ENCODE assay signal across 1 cellular context in the genomic region with DNA sequence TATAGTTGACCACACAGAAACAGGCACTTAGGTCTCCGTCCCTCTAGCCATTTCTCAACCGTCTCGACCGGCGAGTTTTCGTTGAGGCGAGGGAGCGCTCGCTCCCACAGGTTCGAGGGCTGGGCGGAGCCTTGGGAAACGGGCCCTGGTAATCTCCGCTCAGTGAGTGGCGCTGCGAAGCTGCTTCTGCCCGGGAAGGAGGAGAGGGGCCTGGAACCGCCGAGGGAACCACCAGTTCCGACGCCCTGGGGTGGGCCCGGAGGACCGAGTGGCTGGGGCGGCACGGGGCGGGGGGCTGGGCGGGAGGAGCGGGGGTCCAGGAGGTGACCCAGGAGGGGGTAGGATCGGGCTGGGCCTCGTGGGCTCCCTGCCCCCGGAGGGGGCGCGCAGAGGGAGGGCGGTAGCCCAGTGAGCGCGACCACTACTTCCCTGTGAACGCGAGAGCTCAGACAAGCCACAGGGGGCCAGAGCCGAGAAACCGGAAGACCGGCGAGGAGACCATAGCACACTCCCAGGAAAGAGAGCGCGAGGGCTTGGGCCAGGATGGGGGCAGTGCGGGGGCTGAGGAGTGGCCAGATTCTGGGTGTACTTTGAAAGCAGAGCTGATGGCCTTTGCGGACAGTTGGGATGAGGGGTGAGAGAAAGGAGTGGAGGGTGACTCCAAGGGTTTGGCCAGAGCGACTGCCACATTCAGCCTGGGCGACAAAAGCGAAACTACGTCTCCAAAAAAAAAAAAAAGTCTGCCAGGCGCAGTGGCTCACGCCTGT.
TF ChIP-seq lines count a peak whose summit lies in the region.

No MANE protein-coding gene starts in this region.

TF ChIP-seq in HepG2, 621 proteins besides CTCF, POLR2A, EP300 and RAD21 (continued from another document and continues in another):
- TF ChIP-seq, protein P1, sequence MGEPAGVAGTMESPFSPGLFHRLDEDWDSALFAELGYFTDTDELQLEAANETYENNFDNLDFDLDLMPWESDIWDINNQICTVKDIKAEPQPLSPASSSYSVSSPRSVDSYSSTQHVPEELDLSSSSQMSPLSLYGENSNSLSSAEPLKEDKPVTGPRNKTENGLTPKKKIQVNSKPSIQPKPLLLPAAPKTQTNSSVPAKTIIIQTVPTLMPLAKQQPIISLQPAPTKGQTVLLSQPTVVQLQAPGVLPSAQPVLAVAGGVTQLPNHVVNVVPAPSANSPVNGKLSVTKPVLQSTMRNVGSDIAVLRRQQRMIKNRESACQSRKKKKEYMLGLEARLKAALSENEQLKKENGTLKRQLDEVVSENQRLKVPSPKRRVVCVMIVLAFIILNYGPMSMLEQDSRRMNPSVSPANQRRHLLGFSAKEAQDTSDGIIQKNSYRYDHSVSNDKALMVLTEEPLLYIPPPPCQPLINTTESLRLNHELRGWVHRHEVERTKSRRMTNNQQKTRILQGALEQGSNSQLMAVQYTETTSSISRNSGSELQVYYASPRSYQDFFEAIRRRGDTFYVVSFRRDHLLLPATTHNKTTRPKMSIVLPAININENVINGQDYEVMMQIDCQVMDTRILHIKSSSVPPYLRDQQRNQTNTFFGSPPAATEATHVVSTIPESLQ (CRISPR knock-in tag; conservative IDR thresholded peaks at IDR 0.05): no peak; the same call in 1 of the 2 replicates
- TF ChIP-seq SIX1 (CRISPR knock-in tag; IDR thresholded peaks at IDR 0.05; ENCODE audit: borderline replicate concordance) (no peak), TBL1XR1 (IDR thresholded peaks at IDR 0.05; ENCODE audit: borderline replicate concordance, low read length, partially characterized antibody) (no peak), KLF9 (CRISPR knock-in tag; IDR thresholded peaks at IDR 0.05; ENCODE audit: low read depth) (no peak), ZFX (CRISPR knock-in tag; IDR thresholded peaks at IDR 0.05; ENCODE audit: low read depth) (peak; percentile 95), ZNF558 (CRISPR knock-in tag; IDR thresholded peaks at IDR 0.05; ENCODE audit: borderline replicate concordance) (no peak), MBNL3 (CRISPR knock-in tag; conservative IDR thresholded peaks at IDR 0.05) (no peak), POLR2AphosphoS5 (IDR thresholded peaks at IDR 0.05; ENCODE audit: low read depth, low read length) (peak; percentile 68), BHLHE40 (IDR thresholded peaks at IDR 0.05; ENCODE audit: low read length) (no peak), TAF1 (CRISPR knock-in tag; IDR thresholded peaks at IDR 0.05) (peak; percentile 53), ZBTB21 (CRISPR knock-in tag; IDR thresholded peaks at IDR 0.05) (no peak), ZNF225 (CRISPR knock-in tag; IDR thresholded peaks at IDR 0.05) (peak; percentile 70; the same call in 1 of the 2 replicates), REL (CRISPR knock-in tag; conservative IDR thresholded peaks at IDR 0.05) (no peak), FOXK2 (IDR thresholded peaks at IDR 0.05) (no peak), ZSCAN21 (CRISPR knock-in tag; IDR thresholded peaks at IDR 0.05; ENCODE audit: borderline replicate concordance) (peak; percentile 75; the same call in 1 of the 2 replicates), ZNF160 (CRISPR knock-in tag; IDR thresholded peaks at IDR 0.05) (0 out of 2 replicates have a peak, but pooled peaks have one; percentile 21), KMT2B (CRISPR knock-in tag; IDR thresholded peaks at IDR 0.05) (no peak; the same call in none of the 2 replicates), ATF1 (CRISPR knock-in tag; IDR thresholded peaks at IDR 0.05) (no peak), ELF4 (CRISPR knock-in tag; IDR thresholded peaks at IDR 0.05; ENCODE audit: borderline replicate concordance) (no peak), SKI (IDR thresholded peaks at IDR 0.05; ENCODE audit: partially characterized antibody) (no peak), ZNF292 (CRISPR knock-in tag; IDR thresholded peaks at IDR 0.05; ENCODE audit: borderline replicate concordance, low read depth) (peak; percentile 63; the same call in 1 of the 2 replicates), NR2F6 (IDR thresholded peaks at IDR 0.05) (no peak), NR2F6 (CRISPR knock-in tag; IDR thresholded peaks at IDR 0.05) (peak; percentile 18), MIXL1 (CRISPR knock-in tag; IDR thresholded peaks at IDR 0.05) (no peak), ZNF562 (CRISPR knock-in tag; IDR thresholded peaks at IDR 0.05; ENCODE audit: borderline replicate concordance) (no peak), MAFK (conservative IDR thresholded peaks at IDR 0.05 in 1 of 2, IDR thresholded peaks at IDR 0.05 in 1 of 2; ENCODE audit: low read length in 2 of 2) (no peak), ZNF720 (CRISPR knock-in tag; IDR thresholded peaks at IDR 0.05) (no peak), ZNF282 (IDR thresholded peaks at IDR 0.05; ENCODE audit: partially characterized antibody) (no peak), ERF (CRISPR knock-in tag; IDR thresholded peaks at IDR 0.05) (no peak), CCDC6 (CRISPR knock-in tag; IDR thresholded peaks at IDR 0.05) (no peak), BORCS8-MEF2B (CRISPR knock-in tag; IDR thresholded peaks at IDR 0.05) (peak; percentile 8; the same call in 1 of the 2 replicates), HNRNPH1 (optimal IDR thresholded peaks at IDR 0.05; ENCODE audit: low read depth, low read length) (peak; percentile 74), ZNF772 (CRISPR knock-in tag; IDR thresholded peaks at IDR 0.05) (0 out of 2 replicates have a peak, but pooled peaks have one; percentile 56), ASH2L (IDR thresholded peaks at IDR 0.05; ENCODE audit: insufficient read length, low read depth, low read length) (no peak), HIVEP1 (CRISPR knock-in tag; IDR thresholded peaks at IDR 0.05) (no peak), ZNF878 (CRISPR knock-in tag; IDR thresholded peaks at IDR 0.05) (no peak; the same call in 1 of the 2 replicates)
- TF ChIP-seq, protein P2, sequence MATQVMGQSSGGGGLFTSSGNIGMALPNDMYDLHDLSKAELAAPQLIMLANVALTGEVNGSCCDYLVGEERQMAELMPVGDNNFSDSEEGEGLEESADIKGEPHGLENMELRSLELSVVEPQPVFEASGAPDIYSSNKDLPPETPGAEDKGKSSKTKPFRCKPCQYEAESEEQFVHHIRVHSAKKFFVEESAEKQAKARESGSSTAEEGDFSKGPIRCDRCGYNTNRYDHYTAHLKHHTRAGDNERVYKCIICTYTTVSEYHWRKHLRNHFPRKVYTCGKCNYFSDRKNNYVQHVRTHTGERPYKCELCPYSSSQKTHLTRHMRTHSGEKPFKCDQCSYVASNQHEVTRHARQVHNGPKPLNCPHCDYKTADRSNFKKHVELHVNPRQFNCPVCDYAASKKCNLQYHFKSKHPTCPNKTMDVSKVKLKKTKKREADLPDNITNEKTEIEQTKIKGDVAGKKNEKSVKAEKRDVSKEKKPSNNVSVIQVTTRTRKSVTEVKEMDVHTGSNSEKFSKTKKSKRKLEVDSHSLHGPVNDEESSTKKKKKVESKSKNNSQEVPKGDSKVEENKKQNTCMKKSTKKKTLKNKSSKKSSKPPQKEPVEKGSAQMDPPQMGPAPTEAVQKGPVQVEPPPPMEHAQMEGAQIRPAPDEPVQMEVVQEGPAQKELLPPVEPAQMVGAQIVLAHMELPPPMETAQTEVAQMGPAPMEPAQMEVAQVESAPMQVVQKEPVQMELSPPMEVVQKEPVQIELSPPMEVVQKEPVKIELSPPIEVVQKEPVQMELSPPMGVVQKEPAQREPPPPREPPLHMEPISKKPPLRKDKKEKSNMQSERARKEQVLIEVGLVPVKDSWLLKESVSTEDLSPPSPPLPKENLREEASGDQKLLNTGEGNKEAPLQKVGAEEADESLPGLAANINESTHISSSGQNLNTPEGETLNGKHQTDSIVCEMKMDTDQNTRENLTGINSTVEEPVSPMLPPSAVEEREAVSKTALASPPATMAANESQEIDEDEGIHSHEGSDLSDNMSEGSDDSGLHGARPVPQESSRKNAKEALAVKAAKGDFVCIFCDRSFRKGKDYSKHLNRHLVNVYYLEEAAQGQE (IDR thresholded peaks at IDR 0.05; ENCODE audit: borderline replicate concordance in 1 of 2, low read depth in 1 of 2, low read length in 2 of 2): no peak; a peak in 1 of 4 replicates
- TF ChIP-seq, protein P3, sequence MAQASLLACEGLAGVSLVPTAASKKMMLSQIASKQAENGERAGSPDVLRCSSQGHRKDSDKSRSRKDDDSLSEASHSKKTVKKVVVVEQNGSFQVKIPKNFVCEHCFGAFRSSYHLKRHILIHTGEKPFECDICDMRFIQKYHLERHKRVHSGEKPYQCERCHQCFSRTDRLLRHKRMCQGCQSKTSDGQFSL (CRISPR knock-in tag; IDR thresholded peaks at IDR 0.05): no peak; the same call in 1 of the 2 replicates
- TF ChIP-seq, protein P4, sequence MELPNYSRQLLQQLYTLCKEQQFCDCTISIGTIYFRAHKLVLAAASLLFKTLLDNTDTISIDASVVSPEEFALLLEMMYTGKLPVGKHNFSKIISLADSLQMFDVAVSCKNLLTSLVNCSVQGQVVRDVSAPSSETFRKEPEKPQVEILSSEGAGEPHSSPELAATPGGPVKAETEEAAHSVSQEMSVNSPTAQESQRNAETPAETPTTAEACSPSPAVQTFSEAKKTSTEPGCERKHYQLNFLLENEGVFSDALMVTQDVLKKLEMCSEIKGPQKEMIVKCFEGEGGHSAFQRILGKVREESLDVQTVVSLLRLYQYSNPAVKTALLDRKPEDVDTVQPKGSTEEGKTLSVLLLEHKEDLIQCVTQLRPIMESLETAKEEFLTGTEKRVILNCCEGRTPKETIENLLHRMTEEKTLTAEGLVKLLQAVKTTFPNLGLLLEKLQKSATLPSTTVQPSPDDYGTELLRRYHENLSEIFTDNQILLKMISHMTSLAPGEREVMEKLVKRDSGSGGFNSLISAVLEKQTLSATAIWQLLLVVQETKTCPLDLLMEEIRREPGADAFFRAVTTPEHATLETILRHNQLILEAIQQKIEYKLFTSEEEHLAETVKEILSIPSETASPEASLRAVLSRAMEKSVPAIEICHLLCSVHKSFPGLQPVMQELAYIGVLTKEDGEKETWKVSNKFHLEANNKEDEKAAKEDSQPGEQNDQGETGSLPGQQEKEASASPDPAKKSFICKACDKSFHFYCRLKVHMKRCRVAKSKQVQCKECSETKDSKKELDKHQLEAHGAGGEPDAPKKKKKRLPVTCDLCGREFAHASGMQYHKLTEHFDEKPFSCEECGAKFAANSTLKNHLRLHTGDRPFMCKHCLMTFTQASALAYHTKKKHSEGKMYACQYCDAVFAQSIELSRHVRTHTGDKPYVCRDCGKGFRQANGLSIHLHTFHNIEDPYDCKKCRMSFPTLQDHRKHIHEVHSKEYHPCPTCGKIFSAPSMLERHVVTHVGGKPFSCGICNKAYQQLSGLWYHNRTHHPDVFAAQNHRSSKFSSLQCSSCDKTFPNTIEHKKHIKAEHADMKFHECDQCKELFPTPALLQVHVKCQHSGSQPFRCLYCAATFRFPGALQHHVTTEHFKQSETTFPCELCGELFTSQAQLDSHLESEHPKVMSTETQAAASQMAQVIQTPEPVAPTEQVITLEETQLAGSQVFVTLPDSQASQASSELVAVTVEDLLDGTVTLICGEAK (IDR thresholded peaks at IDR 0.05): no peak
- TF ChIP-seq, protein P4 (CRISPR knock-in tag; IDR thresholded peaks at IDR 0.05): 0 out of 2 replicates have a peak, but pooled peaks have one; percentile 17
- TF ChIP-seq, protein P5, sequence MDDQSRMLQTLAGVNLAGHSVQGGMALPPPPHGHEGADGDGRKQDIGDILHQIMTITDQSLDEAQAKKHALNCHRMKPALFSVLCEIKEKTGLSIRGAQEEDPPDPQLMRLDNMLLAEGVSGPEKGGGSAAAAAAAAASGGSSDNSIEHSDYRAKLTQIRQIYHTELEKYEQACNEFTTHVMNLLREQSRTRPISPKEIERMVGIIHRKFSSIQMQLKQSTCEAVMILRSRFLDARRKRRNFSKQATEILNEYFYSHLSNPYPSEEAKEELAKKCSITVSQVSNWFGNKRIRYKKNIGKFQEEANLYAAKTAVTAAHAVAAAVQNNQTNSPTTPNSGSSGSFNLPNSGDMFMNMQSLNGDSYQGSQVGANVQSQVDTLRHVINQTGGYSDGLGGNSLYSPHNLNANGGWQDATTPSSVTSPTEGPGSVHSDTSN (CRISPR knock-in tag; IDR thresholded peaks at IDR 0.05; ENCODE audit: borderline replicate concordance): 0 out of 2 replicates have a peak, but pooled peaks have one; percentile 4
- TF ChIP-seq, protein P6, sequence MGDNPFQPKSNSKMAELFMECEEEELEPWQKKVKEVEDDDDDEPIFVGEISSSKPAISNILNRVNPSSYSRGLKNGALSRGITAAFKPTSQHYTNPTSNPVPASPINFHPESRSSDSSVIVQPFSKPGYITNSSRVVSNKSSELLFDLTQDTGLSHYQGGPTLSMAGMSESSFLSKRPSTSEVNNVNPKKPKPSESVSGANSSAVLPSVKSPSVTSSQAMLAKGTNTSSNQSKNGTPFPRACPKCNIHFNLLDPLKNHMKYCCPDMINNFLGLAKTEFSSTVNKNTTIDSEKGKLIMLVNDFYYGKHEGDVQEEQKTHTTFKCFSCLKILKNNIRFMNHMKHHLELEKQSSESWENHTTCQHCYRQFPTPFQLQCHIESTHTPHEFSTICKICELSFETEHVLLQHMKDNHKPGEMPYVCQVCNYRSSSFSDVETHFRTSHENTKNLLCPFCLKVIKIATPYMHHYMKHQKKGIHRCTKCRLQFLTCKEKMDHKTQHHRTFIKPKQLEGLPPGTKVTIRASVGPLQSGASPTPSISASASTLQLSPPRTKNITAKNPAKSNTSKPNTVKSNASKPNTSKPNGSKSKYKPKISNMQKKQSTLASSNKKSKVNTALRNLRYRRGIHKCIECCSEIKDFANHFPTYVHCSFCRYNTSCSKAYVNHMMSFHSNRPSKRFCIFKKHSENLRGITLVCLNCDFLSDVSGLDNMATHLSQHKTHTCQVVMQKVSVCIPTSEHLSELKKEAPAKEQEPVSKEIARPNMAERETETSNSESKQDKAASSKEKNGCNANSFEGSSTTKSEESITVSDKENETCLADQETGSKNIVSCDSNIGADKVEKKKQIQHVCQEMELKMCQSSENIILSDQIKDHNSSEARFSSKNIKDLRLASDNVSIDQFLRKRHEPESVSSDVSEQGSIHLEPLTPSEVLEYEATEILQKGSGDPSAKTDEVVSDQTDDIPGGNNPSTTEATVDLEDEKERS (CRISPR knock-in tag; IDR thresholded peaks at IDR 0.05): 0 out of 2 replicates have a peak, but pooled peaks have one; percentile 51
